ENCODE assay signal across 27 cellular contexts in the genomic region with DNA sequence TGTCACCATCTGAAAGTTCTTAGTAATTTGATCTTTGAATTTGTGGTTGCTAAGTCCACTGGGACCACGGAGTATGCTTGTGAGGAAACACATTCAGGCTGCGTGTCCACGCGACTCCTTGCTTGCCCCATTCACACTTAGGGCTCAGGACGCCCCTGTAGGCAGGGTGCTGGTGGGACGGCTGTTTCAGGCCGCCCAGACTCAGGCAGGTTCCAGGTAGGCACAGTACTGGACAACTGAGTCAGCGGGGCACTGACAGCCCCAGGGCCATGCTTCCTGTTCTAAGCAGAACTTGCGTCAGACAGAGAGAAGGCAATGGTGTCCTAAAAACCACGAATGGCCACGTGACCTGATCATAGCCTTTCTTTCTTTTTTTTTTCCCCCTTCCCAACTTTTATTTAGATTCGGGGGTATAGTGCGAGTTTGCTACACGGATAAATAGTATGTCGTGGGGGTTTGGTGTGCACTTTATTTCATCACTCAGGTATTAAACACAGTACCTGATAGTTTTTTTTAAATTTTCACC. TPM values are rescaled to one million over a fixed set of nuclear protein-coding genes. Genes with fewer than 3 reads are reported as not detected.
"Had no signal": no experiment of that assay in that cellular context is flagged by ENCODE, and none has a peak within 500 bp of the region (broad histone marks: within the 10 kb centered on the region; RNA-seq: fewer than 3 reads in every experiment).

No MANE protein-coding gene starts in this region.

- H3K27me3 ChIP-seq: right lobe of liver, testis, thyroid gland, transverse colon, uterus had no signal

- H3K27ac ChIP-seq: left lung, lower lobe of right lung, parathyroid adenoma, psoas muscle, right lobe of liver, stomach, testis, thyroid gland, transverse colon, uterus had no signal

- H3K4me3 ChIP-seq: left lung, lower lobe of right lung, psoas muscle, right lobe of liver, smooth muscle cell, stomach, testis, thyroid gland, transverse colon, uterus had no signal

- H3K4me1 ChIP-seq: left lung, lower lobe of right lung, parathyroid adenoma, psoas muscle, right lobe of liver, stomach, testis, thyroid gland, uterus had no signal

- H3K4me2 ChIP-seq: smooth muscle cell had no signal

- H3K36me3 ChIP-seq: left lung, lower lobe of right lung, right lobe of liver, thyroid gland, transverse colon, uterus had no signal

- FAIRE-seq: islet of Langerhans, kidney had no signal

- H2AFZ ChIP-seq: parathyroid adenoma had no signal

- DNase-seq: hippocampal formation; immature natural killer cell; kidney; left colon; left lung; lower lobe of right lung; mammary epithelial cell; mesenchymal stem cell; naive thymus-derived CD8-positive, alpha-beta T cell; nucleus accumbens; psoas muscle; right lobe of liver; stimulated activated CD4-positive, alpha-beta T cell treated with anti-CD3 and anti-CD28 coated beads, Interleukin-12 subunit alpha, Interleukin-12 subunit beta, amount 100 ng/mL, for 4 hours; stimulated activated CD4-positive, alpha-beta T cell treated with anti-CD3 and anti-CD28 coated beads, Interleukin-15, amount 100 ng/mL, for 24 hours; stimulated activated CD4-positive, alpha-beta T cell treated with anti-CD3 and anti-CD28 coated beads, Interleukin-2, amount 100 ng/mL, for 24 hours; stimulated activated CD4-positive, alpha-beta T cell treated with anti-CD3 and anti-CD28 coated beads, Interleukin-4, amount 100 ng/mL, for 1 hour; stimulated activated naive B cell treated with anti-CD40 and anti-IgM and Interleukin-4, amounts not matched to agents 10 μg/mL and 1 μg/mL and 100 μg/mL, for 72 hours; stimulated activated naive CD8-positive, alpha-beta T cell treated with anti-CD3 and anti-CD28 coated beads, Interleukin-15, Interleukin-2, amounts not matched to agents 100 U/mL and 50 U/mL, for 24 hours; stomach; testis; thyroid gland; transverse colon; uterus had no signal

- ATAC-seq: left colon; left lung; lower lobe of right lung; naive thymus-derived CD8-positive, alpha-beta T cell; psoas muscle; right lobe of liver; stimulated activated naive B cell treated with anti-CD40 and anti-IgM and Interleukin-4, amounts not matched to agents 10 μg/mL and 1 μg/mL and 100 μg/mL, for 72 hours; stimulated activated naive CD8-positive, alpha-beta T cell treated with anti-CD3 and anti-CD28 coated beads, Interleukin-15, Interleukin-2, amounts not matched to agents 100 U/mL and 50 U/mL, for 24 hours had no signal

- H3K79me2 ChIP-seq: parathyroid adenoma had no signal

- H3K9ac ChIP-seq: parathyroid adenoma had no signal

- H3K9me3 ChIP-seq: testis, thyroid gland had no signal

RNA-seq across cellular contexts. Expression of a gene that starts 7.7 kb away (rescaled TPM):
- total RNA-seq: left lung; lower lobe of right lung; naive thymus-derived CD8-positive, alpha-beta T cell; psoas muscle; smooth muscle cell; ureter had no signal
- polyA plus RNA-seq: immature natural killer cell; mammary epithelial cell; naive thymus-derived CD8-positive, alpha-beta T cell had no signal
